Comparison of ENCODE assay signal across 15 cellular contexts in genomic region chr19:42906162-42906561, GRCh38. TPM values are rescaled to one million over a fixed set of nuclear protein-coding genes. Genes with fewer than 3 reads are reported as not detected.
"Had no signal": no experiment of that assay in that cellular context is flagged by ENCODE, and none has a peak within 500 bp of the region (broad histone marks: within the 10 kb centered on the region; RNA-seq: fewer than 3 reads in every experiment).

No MANE protein-coding gene starts in this region.

RNA-seq across cellular contexts. Expression of gene PSG6, which starts 11.5 kb away (rescaled TPM):
- total RNA-seq: stomach, subcutaneous adipose tissue, suprapubic skin, temporal lobe, testis, thoracic aorta, thyroid gland, tibial nerve, transverse colon, upper lobe of left lung, upper lobe of right lung, ureter, urinary bladder, uterus, vagina had no signal

RNA-seq across cellular contexts. Expression of gene PSG1, which starts 26.6 kb away (rescaled TPM):
- total RNA-seq: stomach, suprapubic skin, temporal lobe, testis, thoracic aorta, tibial nerve, transverse colon, upper lobe of left lung, upper lobe of right lung, ureter, urinary bladder, uterus, vagina had no signal

RNA-seq across cellular contexts. Expression of gene PSG7, which starts 30.8 kb away (rescaled TPM):
- total RNA-seq: stomach, subcutaneous adipose tissue, temporal lobe, testis, thoracic aorta, thyroid gland, tibial nerve, transverse colon, upper lobe of left lung, upper lobe of right lung, ureter, urinary bladder, uterus, vagina had no signal
